Comparison of ENCODE assay signal across 15 cellular contexts in the genomic region with DNA sequence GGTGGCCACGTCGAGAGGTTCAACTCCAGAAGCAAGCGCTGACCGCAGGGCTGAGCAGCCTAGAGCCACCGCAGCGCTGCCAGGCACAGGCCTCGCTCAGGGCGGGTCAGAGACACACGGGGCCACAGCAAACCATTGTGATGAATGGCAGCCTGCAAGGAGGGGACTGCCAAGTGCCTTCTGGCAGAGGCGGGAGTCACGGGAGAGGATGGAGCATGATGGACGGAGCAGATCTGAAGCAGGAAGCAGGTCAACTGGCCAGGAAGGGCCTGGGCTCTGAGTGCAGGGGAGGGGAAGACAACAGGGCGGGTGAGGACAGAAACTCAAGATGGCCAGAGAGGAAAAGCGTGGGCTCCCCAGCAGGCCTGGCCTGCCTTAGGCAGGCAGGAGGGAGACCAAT. TPM values are rescaled to one million over a fixed set of nuclear protein-coding genes. Genes with fewer than 3 reads are reported as not detected.
DNase-seq lines count a peak whose midpoint lies in the region; ATAC-seq and TF ChIP-seq lines count a peak whose summit lies in the region.
"Had no signal": no experiment of that assay in that cellular context is flagged by ENCODE, and none has a peak within 500 bp of the region (broad histone marks: within the 10 kb centered on the region; RNA-seq: fewer than 3 reads in every experiment).

No MANE protein-coding gene starts in this region.

- 67 to 80% methylated on average over 6 to 14 of the region's 14 CpGs for WGBS in gastroesophageal sphincter (ENCODE audit: low coverage in 1 of 2), 2 donors

- H3K27ac Mint-ChIP-seq in stimulated activated effector memory CD8-positive, alpha-beta T cell treated with anti-CD3 and anti-CD28 coated beads, Interleukin-12 subunit alpha, Interleukin-12 subunit beta, amount 100 ng/mL, for 72 hours: peak overlapping the region; percentile 20
- H3K27ac Mint-ChIP-seq in CD14-positive monocyte: peak overlapping the region in 1 of 7 donors; percentile 31
- H3K27ac Mint-ChIP-seq: activated naive CD4-positive, alpha-beta T cell treated with anti-CD3 and anti-CD28 coated beads for 36 hours had no signal

- no peak for TF ChIP-seq EP300 in gastroesophageal sphincter (IDR thresholded peaks at IDR 0.05)

- H3K9me3 Mint-ChIP-seq in stimulated activated effector memory CD8-positive, alpha-beta T cell treated with anti-CD3 and anti-CD28 coated beads, Interleukin-12 subunit alpha, Interleukin-12 subunit beta, amount 100 ng/mL, for 72 hours: no peaks in the 10 kb centered on the region
- H3K9me3 Mint-ChIP-seq in CD14-positive monocyte: no peaks in the 10 kb centered on the region
- H3K9me3 Mint-ChIP-seq: activated naive CD4-positive, alpha-beta T cell treated with anti-CD3 and anti-CD28 coated beads for 36 hours had no signal

- TF ChIP-seq POLR2A in gastroesophageal sphincter (IDR thresholded peaks at IDR 0.05): no peak

- no peaks in the 10 kb centered on the region for H3K27me3 ChIP-seq in gastroesophageal sphincter
- H3K27me3 ChIP-seq: BE2C, suprapubic skin had no signal

- intact Hi-C loops in CD14-positive monocyte (cut with micrococcal nuclease): no loop called here

- H3K27ac ChIP-seq in angular gyrus (ENCODE audit: low read depth, low read length): peak overlapping the region; percentile 81
- no peak overlapping the region for H3K27ac ChIP-seq in gastroesophageal sphincter
- H3K27ac ChIP-seq: prostate gland, suprapubic skin had no signal

- H3K4me1 Mint-ChIP-seq in stimulated activated effector memory CD8-positive, alpha-beta T cell treated with anti-CD3 and anti-CD28 coated beads, Interleukin-12 subunit alpha, Interleukin-12 subunit beta, amount 100 ng/mL, for 72 hours: no peaks in the 10 kb centered on the region
- peaks cover 4% of the 10 kb centered on the region for H3K4me1 Mint-ChIP-seq in CD14-positive monocyte

- peaks cover 0 to 6% (median 2%) of the 10 kb centered on the region in 3 donors for H3K27me3 Mint-ChIP-seq in CD14-positive monocyte (ENCODE audit: low read depth in 3 of 3)

- H3K4me1 ChIP-seq in gastroesophageal sphincter: peaks cover 0 to 11% (median 0%) of the 10 kb centered on the region in 3 donors
- H3K4me1 ChIP-seq: BE2C, prostate gland, suprapubic skin had no signal

- no peak for TF ChIP-seq CTCF in gastroesophageal sphincter (IDR thresholded peaks at IDR 0.05)
- TF ChIP-seq CTCF in CD14-positive monocyte (IDR thresholded peaks at IDR 0.05): no peak

- H3K36me3 Mint-ChIP-seq in stimulated activated effector memory CD8-positive, alpha-beta T cell treated with anti-CD3 and anti-CD28 coated beads, Interleukin-12 subunit alpha, Interleukin-12 subunit beta, amount 100 ng/mL, for 72 hours: no peaks in the 10 kb centered on the region
- peaks cover 41 to 46% of the 10 kb centered on the region in 2 donors for H3K36me3 Mint-ChIP-seq in CD14-positive monocyte

- DNase-seq in lung microvascular endothelial cell (ENCODE audit: low read depth in 2 of 2) (peak; percentile 84 to 89), KG1 (lab: John Stamatoyannopoulos, UW) (no peak), CD14-positive monocyte (ENCODE audit: low spot score) (no peak), DMS 273 (lab: John Stamatoyannopoulos, UW; ENCODE audit: unreplicated experiment) (no peak), NCI-H146 (lab: John Stamatoyannopoulos, UW) (no peak)
- DNase-seq in stimulated activated effector memory CD8-positive, alpha-beta T cell treated with anti-CD3 and anti-CD28 coated beads, Interleukin-12 subunit alpha, Interleukin-12 subunit beta, amount 100 ng/mL, for 72 hours (ENCODE audit: low spot score in 2 of 2): no peak
- DNase-seq: activated CD8-positive, alpha-beta memory T cell treated with anti-CD3 and anti-CD28 coated beads, Interleukin-2, amount 50 U/mL, for 4 hours; activated naive CD4-positive, alpha-beta T cell treated with anti-CD3 and anti-CD28 coated beads for 36 hours; BE2C; NCI-H774; RPMI8226 had no signal

- H3K36me3 ChIP-seq in gastroesophageal sphincter: peaks cover 0 to 69% of the 10 kb centered on the region in 2 donors

- no peaks in the 10 kb centered on the region for H3K9me3 ChIP-seq in gastroesophageal sphincter
- H3K9me3 ChIP-seq: BE2C, prostate gland, suprapubic skin had no signal

- H3K4me3 Mint-ChIP-seq in stimulated activated effector memory CD8-positive, alpha-beta T cell treated with anti-CD3 and anti-CD28 coated beads, Interleukin-12 subunit alpha, Interleukin-12 subunit beta, amount 100 ng/mL, for 72 hours: no peak overlapping the region
- no peak overlapping the region for H3K4me3 Mint-ChIP-seq in CD14-positive monocyte
- H3K4me3 Mint-ChIP-seq: activated naive CD4-positive, alpha-beta T cell treated with anti-CD3 and anti-CD28 coated beads for 36 hours had no signal

- H3K4me3 ChIP-seq in gastroesophageal sphincter: no peak overlapping the region
- H3K4me3 ChIP-seq: prostate gland, suprapubic skin had no signal

- peak; percentile 14 for ATAC-seq in gastroesophageal sphincter
- ATAC-seq in stimulated activated effector memory CD8-positive, alpha-beta T cell treated with anti-CD3 and anti-CD28 coated beads, Interleukin-12 subunit alpha, Interleukin-12 subunit beta, amount 100 ng/mL, for 72 hours: no peak

RNA-seq across cellular contexts. Expression of a gene that starts 49.8 kb away (rescaled TPM):
- 100 to 1,000 TPM in 1 of 4 donors, 10 to 100 TPM in 3; 86.7 to 151 (median 97.3) TPM for total RNA-seq in gastroesophageal sphincter
- total RNA-seq in lung microvascular endothelial cell: 73.7 and 104 TPM in 2 replicates
- polyA plus RNA-seq in CD14-positive monocyte: under 1 TPM; 0.25 to 0.60 TPM

Comparison
In these comparisons a context has a peak if more than half of its experiments do, and no peak if none do; other contexts are left out.
1. DNase-seq: peak in lung microvascular endothelial cell (2 of 2); none in stimulated activated effector memory CD8-positive, alpha-beta T cell treated with anti-CD3 and anti-CD28 coated beads, Interleukin-12 subunit alpha, Interleukin-12 subunit beta, amount 100 ng/mL, for 72 hours (0 of 2), KG1 (single experiment), CD14-positive monocyte (single experiment), DMS 273 (single experiment) and NCI-H146 (single experiment).